15 cellular contexts compared by ENCODE assay signal in genomic region chr6:38749473-38749872, GRCh38. TPM values are rescaled to one million over a fixed set of nuclear protein-coding genes. Genes with fewer than 3 reads are reported as not detected.
DNase-seq lines count a peak whose midpoint lies in the region; ATAC-seq lines count a peak whose summit lies in the region.
"Had no signal": no experiment of that assay in that cellular context is flagged by ENCODE, and none has a peak within 500 bp of the region (broad histone marks: within the 10 kb centered on the region; RNA-seq: fewer than 3 reads in every experiment).

No MANE protein-coding gene starts in this region.

- H3K4me1 Mint-ChIP-seq in activated CD4-positive, alpha-beta T cell treated with anti-CD3 and anti-CD28 coated beads for 36 hours = peaks cover 10% of the 10 kb centered on the region
- H3K4me1 Mint-ChIP-seq in activated naive CD4-positive, alpha-beta T cell treated with anti-CD3 and anti-CD28 coated beads for 36 hours (ENCODE audit: low read depth) = peaks cover 29% of the 10 kb centered on the region
- peaks cover 5% of the 10 kb centered on the region for H3K4me1 Mint-ChIP-seq in stimulated activated effector memory CD8-positive, alpha-beta T cell treated with anti-CD3 and anti-CD28 coated beads, Interleukin-12 subunit alpha, Interleukin-12 subunit beta, amount 100 ng/mL, for 72 hours
- H3K4me1 Mint-ChIP-seq: B cell had no signal

- POLR2A ChIA-PET in activated CD4-positive, alpha-beta T cell treated with anti-CD3 and anti-CD28 coated beads for 36 hours (lab: Charles Lee) = no interaction called here

- H3K27me3 Mint-ChIP-seq in activated CD4-positive, alpha-beta T cell treated with anti-CD3 and anti-CD28 coated beads for 36 hours = peaks cover 10% of the 10 kb centered on the region
- peaks cover 5% of the 10 kb centered on the region for H3K27me3 Mint-ChIP-seq in activated naive CD4-positive, alpha-beta T cell treated with anti-CD3 and anti-CD28 coated beads for 36 hours (ENCODE audit: low read depth)

- CTCF ChIA-PET in activated CD4-positive, alpha-beta T cell treated with anti-CD3 and anti-CD28 coated beads for 36 hours (lab: Charles Lee) = no interaction called here
- CTCF ChIA-PET in activated naive CD4-positive, alpha-beta T cell treated with anti-CD3 and anti-CD28 coated beads for 36 hours (lab: Charles Lee) = no interaction called here

- no peak overlapping the region for H3K27ac Mint-ChIP-seq in activated CD4-positive, alpha-beta T cell treated with anti-CD3 and anti-CD28 coated beads for 36 hours
- peak overlapping the region; percentile 71 for H3K27ac Mint-ChIP-seq in activated naive CD4-positive, alpha-beta T cell treated with anti-CD3 and anti-CD28 coated beads for 36 hours
- H3K27ac Mint-ChIP-seq in stimulated activated effector memory CD8-positive, alpha-beta T cell treated with anti-CD3 and anti-CD28 coated beads, Interleukin-12 subunit alpha, Interleukin-12 subunit beta, amount 100 ng/mL, for 72 hours = no peak overlapping the region
- H3K27ac Mint-ChIP-seq: B cell; CD4-positive, alpha-beta T cell; CD8-positive, alpha-beta T cell had no signal

- intact Hi-C loops in activated CD4-positive, alpha-beta T cell treated with anti-CD3 and anti-CD28 coated beads for 36 hours (cut with DNase I, micrococcal nuclease) = no loop called here
- intact Hi-C loops in activated naive CD4-positive, alpha-beta T cell treated with anti-CD3 and anti-CD28 coated beads for 36 hours (cut with micrococcal nuclease) = no loop called here

- H3K36me3 Mint-ChIP-seq in activated CD4-positive, alpha-beta T cell treated with anti-CD3 and anti-CD28 coated beads for 36 hours (ENCODE audit: low read depth) = no peaks in the 10 kb centered on the region
- H3K36me3 Mint-ChIP-seq in activated naive CD4-positive, alpha-beta T cell treated with anti-CD3 and anti-CD28 coated beads for 36 hours (ENCODE audit: low read depth) = no peaks in the 10 kb centered on the region
- H3K36me3 Mint-ChIP-seq in stimulated activated effector memory CD8-positive, alpha-beta T cell treated with anti-CD3 and anti-CD28 coated beads, Interleukin-12 subunit alpha, Interleukin-12 subunit beta, amount 100 ng/mL, for 72 hours = no peaks in the 10 kb centered on the region
- H3K36me3 Mint-ChIP-seq: CD8-positive, alpha-beta T cell had no signal

- ATAC-seq in activated CD4-positive, alpha-beta T cell treated with anti-CD3 and anti-CD28 coated beads for 36 hours = peak; percentile 26
- peak; percentile 78 for ATAC-seq in stimulated activated effector memory CD8-positive, alpha-beta T cell treated with anti-CD3 and anti-CD28 coated beads, Interleukin-12 subunit alpha, Interleukin-12 subunit beta, amount 100 ng/mL, for 72 hours
- ATAC-seq: A549; CD8-positive, alpha-beta T cell had no signal

- no peak overlapping the region for H3K4me3 Mint-ChIP-seq in activated CD4-positive, alpha-beta T cell treated with anti-CD3 and anti-CD28 coated beads for 36 hours
- no peak overlapping the region for H3K4me3 Mint-ChIP-seq in activated naive CD4-positive, alpha-beta T cell treated with anti-CD3 and anti-CD28 coated beads for 36 hours
- no peak overlapping the region for H3K4me3 Mint-ChIP-seq in stimulated activated effector memory CD8-positive, alpha-beta T cell treated with anti-CD3 and anti-CD28 coated beads, Interleukin-12 subunit alpha, Interleukin-12 subunit beta, amount 100 ng/mL, for 72 hours
- H3K4me3 Mint-ChIP-seq: B cell; CD4-positive, alpha-beta T cell; CD8-positive, alpha-beta T cell had no signal

- DNase-seq in activated CD4-positive, alpha-beta T cell treated with anti-CD3 and anti-CD28 coated beads for 36 hours = no peak
- no peak for DNase-seq in activated CD4-positive, alpha-beta T cell treated with anti-CD3 and anti-CD28 coated beads, Interleukin-2, amount 50 U/mL, for 48 hours
- no peak for DNase-seq in activated naive CD4-positive, alpha-beta T cell treated with anti-CD3 and anti-CD28 coated beads for 36 hours
- DNase-seq in activated naive CD4-positive, alpha-beta T cell treated with Interleukin-2 at 50 U/mL for 16 hours = no peak
- DNase-seq in stimulated activated effector memory CD8-positive, alpha-beta T cell treated with anti-CD3 and anti-CD28 coated beads, Interleukin-12 subunit alpha, Interleukin-12 subunit beta, amount 100 ng/mL, for 72 hours (ENCODE audit: low spot score in 2 of 2) = no peak
- DNase-seq: AML-193; Caco-2; Calu3; CD4-positive, alpha-beta T cell; CD8-positive, alpha-beta T cell; DMS79 treated with DMSO at 0.1 percent for 48 hours; GF-D8 had no signal

- no peaks in the 10 kb centered on the region for H3K9me3 Mint-ChIP-seq in activated CD4-positive, alpha-beta T cell treated with anti-CD3 and anti-CD28 coated beads for 36 hours (ENCODE audit: low read depth)
- H3K9me3 Mint-ChIP-seq in activated naive CD4-positive, alpha-beta T cell treated with anti-CD3 and anti-CD28 coated beads for 36 hours = no peaks in the 10 kb centered on the region
- no peaks in the 10 kb centered on the region for H3K9me3 Mint-ChIP-seq in stimulated activated effector memory CD8-positive, alpha-beta T cell treated with anti-CD3 and anti-CD28 coated beads, Interleukin-12 subunit alpha, Interleukin-12 subunit beta, amount 100 ng/mL, for 72 hours
- H3K9me3 Mint-ChIP-seq: CD4-positive, alpha-beta T cell; CD8-positive, alpha-beta T cell had no signal

RNA-seq across cellular contexts. Expression of gene DNAH8, which starts 34.4 kb away (rescaled TPM):
- total RNA-seq in activated CD4-positive, alpha-beta T cell treated with anti-CD3 and anti-CD28 coated beads for 36 hours = under 1 TPM in 1 of 2 experiments, not detected in 1; 0.02 TPM
- under 1 TPM; 0.07 to 0.15 TPM for total RNA-seq in activated naive CD4-positive, alpha-beta T cell treated with anti-CD3 and anti-CD28 coated beads for 36 hours
- total RNA-seq: A172; Caco-2; CD8-positive, alpha-beta T cell had no signal

RNA-seq across cellular contexts. Expression of gene GLO1, which starts 46.5 kb away (rescaled TPM):
- 100 to 1,000 TPM; 150 to 152 TPM for total RNA-seq in activated CD4-positive, alpha-beta T cell treated with anti-CD3 and anti-CD28 coated beads for 36 hours
- 100 to 1,000 TPM; 137 to 144 TPM for total RNA-seq in activated naive CD4-positive, alpha-beta T cell treated with anti-CD3 and anti-CD28 coated beads for 36 hours
